ENCODE assay signal across 1 cellular context in the genomic region with DNA sequence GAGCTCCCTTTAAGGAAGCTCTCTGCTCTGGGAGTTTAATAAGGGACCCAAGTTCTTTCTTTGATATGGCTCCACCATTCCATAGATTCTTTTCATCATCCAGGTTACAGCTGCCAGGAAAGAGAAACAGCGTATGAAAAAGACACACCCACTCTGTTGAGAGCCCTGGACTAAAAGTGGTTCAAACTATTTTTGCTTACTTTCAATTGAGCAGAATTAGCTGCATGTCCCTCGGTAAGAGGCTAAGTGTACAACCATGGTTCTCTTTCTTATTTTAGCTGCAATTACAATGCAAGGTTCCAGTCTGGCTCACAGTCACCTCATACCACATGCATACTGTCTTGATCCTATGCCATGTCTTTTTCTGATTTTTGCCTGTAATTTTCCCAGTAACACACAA.
TF ChIP-seq lines count a peak whose summit lies in the region.

No MANE protein-coding gene starts in this region.

TF ChIP-seq in GM12878, 131 proteins besides CTCF, POLR2A, EP300 and RAD21 (continued from another document):
- TF ChIP-seq, protein P1, sequence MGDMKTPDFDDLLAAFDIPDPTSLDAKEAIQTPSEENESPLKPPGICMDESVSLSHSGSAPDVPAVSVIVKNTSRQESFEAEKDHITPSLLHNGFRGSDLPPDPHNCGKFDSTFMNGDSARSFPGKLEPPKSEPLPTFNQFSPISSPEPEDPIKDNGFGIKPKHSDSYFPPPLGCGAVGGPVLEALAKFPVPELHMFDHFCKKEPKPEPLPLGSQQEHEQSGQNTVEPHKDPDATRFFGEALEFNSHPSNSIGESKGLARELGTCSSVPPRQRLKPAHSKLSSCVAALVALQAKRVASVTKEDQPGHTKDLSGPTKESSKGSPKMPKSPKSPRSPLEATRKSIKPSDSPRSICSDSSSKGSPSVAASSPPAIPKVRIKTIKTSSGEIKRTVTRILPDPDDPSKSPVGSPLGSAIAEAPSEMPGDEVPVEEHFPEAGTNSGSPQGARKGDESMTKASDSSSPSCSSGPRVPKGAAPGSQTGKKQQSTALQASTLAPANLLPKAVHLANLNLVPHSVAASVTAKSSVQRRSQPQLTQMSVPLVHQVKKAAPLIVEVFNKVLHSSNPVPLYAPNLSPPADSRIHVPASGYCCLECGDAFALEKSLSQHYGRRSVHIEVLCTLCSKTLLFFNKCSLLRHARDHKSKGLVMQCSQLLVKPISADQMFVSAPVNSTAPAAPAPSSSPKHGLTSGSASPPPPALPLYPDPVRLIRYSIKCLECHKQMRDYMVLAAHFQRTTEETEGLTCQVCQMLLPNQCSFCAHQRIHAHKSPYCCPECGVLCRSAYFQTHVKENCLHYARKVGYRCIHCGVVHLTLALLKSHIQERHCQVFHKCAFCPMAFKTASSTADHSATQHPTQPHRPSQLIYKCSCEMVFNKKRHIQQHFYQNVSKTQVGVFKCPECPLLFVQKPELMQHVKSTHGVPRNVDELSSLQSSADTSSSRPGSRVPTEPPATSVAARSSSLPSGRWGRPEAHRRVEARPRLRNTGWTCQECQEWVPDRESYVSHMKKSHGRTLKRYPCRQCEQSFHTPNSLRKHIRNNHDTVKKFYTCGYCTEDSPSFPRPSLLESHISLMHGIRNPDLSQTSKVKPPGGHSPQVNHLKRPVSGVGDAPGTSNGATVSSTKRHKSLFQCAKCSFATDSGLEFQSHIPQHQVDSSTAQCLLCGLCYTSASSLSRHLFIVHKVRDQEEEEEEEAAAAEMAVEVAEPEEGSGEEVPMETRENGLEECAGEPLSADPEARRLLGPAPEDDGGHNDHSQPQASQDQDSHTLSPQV (IDR thresholded peaks at IDR 0.05), result no peak
- TF ChIP-seq, protein P2, sequence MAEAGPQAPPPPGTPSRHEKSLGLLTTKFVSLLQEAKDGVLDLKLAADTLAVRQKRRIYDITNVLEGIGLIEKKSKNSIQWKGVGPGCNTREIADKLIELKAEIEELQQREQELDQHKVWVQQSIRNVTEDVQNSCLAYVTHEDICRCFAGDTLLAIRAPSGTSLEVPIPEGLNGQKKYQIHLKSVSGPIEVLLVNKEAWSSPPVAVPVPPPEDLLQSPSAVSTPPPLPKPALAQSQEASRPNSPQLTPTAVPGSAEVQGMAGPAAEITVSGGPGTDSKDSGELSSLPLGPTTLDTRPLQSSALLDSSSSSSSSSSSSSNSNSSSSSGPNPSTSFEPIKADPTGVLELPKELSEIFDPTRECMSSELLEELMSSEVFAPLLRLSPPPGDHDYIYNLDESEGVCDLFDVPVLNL (IDR thresholded peaks at IDR 0.05; ENCODE audit: low read depth, low read length), result no peak
- no peak for TF ChIP-seq SMAD1 (IDR thresholded peaks at IDR 0.05; ENCODE audit: low read depth, partially characterized antibody)
- TF ChIP-seq, protein P3, sequence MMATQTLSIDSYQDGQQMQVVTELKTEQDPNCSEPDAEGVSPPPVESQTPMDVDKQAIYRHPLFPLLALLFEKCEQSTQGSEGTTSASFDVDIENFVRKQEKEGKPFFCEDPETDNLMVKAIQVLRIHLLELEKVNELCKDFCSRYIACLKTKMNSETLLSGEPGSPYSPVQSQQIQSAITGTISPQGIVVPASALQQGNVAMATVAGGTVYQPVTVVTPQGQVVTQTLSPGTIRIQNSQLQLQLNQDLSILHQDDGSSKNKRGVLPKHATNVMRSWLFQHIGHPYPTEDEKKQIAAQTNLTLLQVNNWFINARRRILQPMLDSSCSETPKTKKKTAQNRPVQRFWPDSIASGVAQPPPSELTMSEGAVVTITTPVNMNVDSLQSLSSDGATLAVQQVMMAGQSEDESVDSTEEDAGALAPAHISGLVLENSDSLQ (IDR thresholded peaks at IDR 0.05), result no peak
- TF ChIP-seq MTA2 (IDR thresholded peaks at IDR 0.05; ENCODE audit: low read depth), result no peak
- TF ChIP-seq, protein P4, sequence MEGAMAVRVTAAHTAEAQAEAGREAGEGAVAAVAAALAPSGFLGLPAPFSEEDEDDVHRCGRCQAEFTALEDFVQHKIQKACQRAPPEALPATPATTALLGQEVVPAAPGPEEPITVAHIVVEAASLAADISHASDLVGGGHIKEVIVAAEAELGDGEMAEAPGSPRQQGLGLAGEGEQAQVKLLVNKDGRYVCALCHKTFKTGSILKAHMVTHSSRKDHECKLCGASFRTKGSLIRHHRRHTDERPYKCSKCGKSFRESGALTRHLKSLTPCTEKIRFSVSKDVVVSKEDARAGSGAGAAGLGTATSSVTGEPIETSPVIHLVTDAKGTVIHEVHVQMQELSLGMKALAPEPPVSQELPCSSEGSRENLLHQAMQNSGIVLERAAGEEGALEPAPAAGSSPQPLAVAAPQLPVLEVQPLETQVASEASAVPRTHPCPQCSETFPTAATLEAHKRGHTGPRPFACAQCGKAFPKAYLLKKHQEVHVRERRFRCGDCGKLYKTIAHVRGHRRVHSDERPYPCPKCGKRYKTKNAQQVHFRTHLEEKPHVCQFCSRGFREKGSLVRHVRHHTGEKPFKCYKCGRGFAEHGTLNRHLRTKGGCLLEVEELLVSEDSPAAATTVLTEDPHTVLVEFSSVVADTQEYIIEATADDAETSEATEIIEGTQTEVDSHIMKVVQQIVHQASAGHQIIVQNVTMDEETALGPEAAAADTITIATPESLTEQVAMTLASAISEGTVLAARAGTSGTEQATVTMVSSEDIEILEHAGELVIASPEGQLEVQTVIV (IDR thresholded peaks at IDR 0.05; ENCODE audit: borderline replicate concordance, partially characterized antibody), result no peak
- TF ChIP-seq SUZ12 (IDR thresholded peaks at IDR 0.05; ENCODE audit: unreplicated experiment), result no peak
- no peak for TF ChIP-seq YBX1 (IDR thresholded peaks at IDR 0.05)
- TF ChIP-seq MTA3 (IDR thresholded peaks at IDR 0.05; ENCODE audit: borderline replicate concordance, low read length), result no peak
- TF ChIP-seq CREB1 (IDR thresholded peaks at IDR 0.05; ENCODE audit: low read depth), result no peak
